Comparison of ENCODE assay signal across 17 cellular contexts in the genomic region with DNA sequence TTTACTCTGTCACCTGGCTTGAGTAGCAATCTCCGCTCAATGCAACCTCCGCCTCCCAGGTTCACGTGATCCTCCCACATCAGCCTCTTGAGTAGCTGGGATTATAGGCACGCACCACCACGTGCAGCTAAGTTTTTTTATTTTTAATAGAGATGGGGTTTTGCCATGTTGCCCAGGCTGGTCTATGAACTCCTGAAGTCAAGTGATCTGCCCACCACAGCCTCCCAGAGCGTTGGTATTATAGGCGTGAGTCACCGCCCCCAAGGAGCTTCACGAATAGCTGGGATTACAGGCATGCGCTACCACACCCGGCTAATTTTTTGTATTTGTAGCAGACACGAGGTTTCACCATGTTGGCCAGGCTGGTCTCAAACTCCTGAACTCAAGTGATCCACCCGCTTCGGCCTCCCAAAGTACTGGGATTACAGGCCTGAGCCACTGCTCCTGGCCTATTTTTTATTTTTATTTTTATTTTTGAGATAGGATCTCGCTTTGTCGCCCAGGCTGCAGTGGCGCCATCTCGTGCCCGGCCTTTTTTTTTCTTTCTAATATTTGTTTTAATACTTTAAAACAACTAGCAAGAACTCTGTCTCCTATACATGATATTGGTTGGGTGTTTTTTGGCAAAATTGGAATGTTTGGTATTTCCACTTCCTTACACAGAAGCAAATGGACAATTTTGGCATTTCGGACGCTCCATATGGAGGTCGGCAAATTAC. TPM values are rescaled to one million over a fixed set of nuclear protein-coding genes. Genes with fewer than 3 reads are reported as not detected.
DNase-seq lines count a peak whose midpoint lies in the region; ATAC-seq, FAIRE-seq and TF ChIP-seq lines count a peak whose summit lies in the region.
"Had no signal": no experiment of that assay in that cellular context is flagged by ENCODE, and none has a peak within 500 bp of the region (broad histone marks: within the 10 kb centered on the region; RNA-seq: fewer than 3 reads in every experiment).

No MANE protein-coding gene starts in this region.

- H3K36me3 ChIP-seq in GM23338 (ENCODE audit: insufficient read depth) (no peaks in the 10 kb centered on the region), aorta (ENCODE audit: control insufficient read depth in 1 of 2, insufficient read depth in 2 of 2, low read length in 1 of 2) (no peaks in the 10 kb centered on the region)
- H3K36me3 ChIP-seq: HAP-1, heart left ventricle had no signal

- 61% methylated on average over 22 of the region's 22 CpGs for WGBS in A549 (ENCODE audit: missing lambda C conversion rate)
- WGBS in aorta, 2 donors = 86% methylated on average over 22 of the region's 22 CpGs

- H3K36me3 Mint-ChIP-seq in GM23338 (ENCODE audit: low read depth) (peaks cover 11% of the 10 kb centered on the region), T-helper 17 cell (ENCODE audit: low read depth) (no peaks in the 10 kb centered on the region)
- H3K36me3 Mint-ChIP-seq: stimulated activated effector memory CD8-positive, alpha-beta T cell treated with anti-CD3 and anti-CD28 coated beads, Interleukin-12 subunit alpha, Interleukin-12 subunit beta, amount 100 ng/mL, for 72 hours had no signal

- FAIRE-seq in A549 (lab: Jason Lieb, UNC) = no peak
- FAIRE-seq: bronchial epithelial cell had no signal

- ATAC-seq in A549 (peak in 1 of 2 experiments; percentile 44; a peak in 3 of 6 replicates), GM23338 (no peak; the same call in 2 of the 3 replicates), T-helper 17 cell (no peak), GM21619 (IDR thresholded peaks at IDR 0.05; ENCODE audit: unreplicated experiment) (no peak), aorta (ENCODE audit: low FRiP score) (no peak)

- H3K4me1 Mint-ChIP-seq in GM23338 (peaks cover 24% of the 10 kb centered on the region), T-helper 17 cell (peaks cover 5% of the 10 kb centered on the region)

- intact Hi-C loops in aorta (cut with DNase I) = no loop called here

- DNase-seq in A549 (ENCODE audit: low read depth in 1 of 2, low spot score in 1 of 2) (peak in 1 of 2 experiments; percentile 62), GM23338 (ENCODE audit: low spot score) (peak; percentile 48), T-helper 17 cell (no peak), fibroblast of villous mesenchyme (ENCODE audit: low read depth) (peak; percentile 28), NCI-H1105 (lab: John Stamatoyannopoulos, UW) (no peak), NCI-H2081 (lab: John Stamatoyannopoulos, UW) (no peak), aorta (no peak)
- DNase-seq: activated CD4-positive, alpha-beta T cell treated with anti-CD3 and anti-CD28 coated beads for 4 hours; GF-D8; heart left ventricle had no signal

- peak overlapping the region; percentile 53 for H3K4me3 ChIP-seq in A549
- H3K4me3 ChIP-seq in GM23338 = peak overlapping the region; percentile 57
- H3K4me3 ChIP-seq in fibroblast of villous mesenchyme (ENCODE audit: low read depth, low read length) = no peak overlapping the region
- no peak overlapping the region for H3K4me3 ChIP-seq in aorta (ENCODE audit: low read length in 2 of 2)
- H3K4me3 ChIP-seq: HAP-1 had no signal

- H4K20me1 ChIP-seq in GM23338 (replicated peaks; ENCODE audit: insufficient read depth) = no peaks in the 10 kb centered on the region; the same call in 1 of the 2 replicates

- H3K79me2 ChIP-seq in GM23338 (replicated peaks; ENCODE audit: insufficient read depth) = no peaks in the 10 kb centered on the region

- no peak overlapping the region for H2AFZ ChIP-seq in GM23338

- peaks cover 2% of the 10 kb centered on the region; the same call in 1 of the 2 replicates for H3K9me2 ChIP-seq in GM23338 (ENCODE audit: insufficient read depth)

- H3K27me3 ChIP-seq in GM23338 (ENCODE audit: insufficient read depth) (no peaks in the 10 kb centered on the region), aorta (ENCODE audit: control insufficient read depth in 1 of 2, insufficient read depth in 2 of 2, low read length in 1 of 2) (no peaks in the 10 kb centered on the region)

- no peak for TF ChIP-seq EP300 in A549 (IDR thresholded peaks at IDR 0.05)

- peak overlapping the region; percentile 81 to 86 for H3K27ac ChIP-seq in A549
- peak overlapping the region; percentile 48; the same call in 1 of the 2 replicates for H3K27ac ChIP-seq in GM23338 (ENCODE audit: low read depth)
- no peak overlapping the region for H3K27ac ChIP-seq in aorta (ENCODE audit: low read depth in 1 of 2, low read length in 2 of 2)
- H3K27ac ChIP-seq: heart left ventricle had no signal

- H3K27me3 Mint-ChIP-seq in GM23338 (ENCODE audit: insufficient read depth, low read depth, poor library complexity) (peaks cover 11% of the 10 kb centered on the region), T-helper 17 cell (peaks cover 17% of the 10 kb centered on the region)

- no peak for TF ChIP-seq POLR2A in A549 (IDR thresholded peaks at IDR 0.05; ENCODE audit: low read length)

- no peak overlapping the region; the same call in 1 of the 2 replicates for H3K27ac Mint-ChIP-seq in GM23338
- H3K27ac Mint-ChIP-seq in T-helper 17 cell = no peak overlapping the region
- H3K27ac Mint-ChIP-seq: activated T-helper 2 cell treated with anti-CD3 and anti-CD28 coated beads, Interferon-gamma antibody, Interleukin-2, Interleukin-4, amounts not matched to agents 10 μg/mL and 5 μg/mL and 100 μg/mL, durations not matched to agents 14 hours and 24 hours and 36 hours had no signal

- H3K4me3 Mint-ChIP-seq in GM23338 (peak overlapping the region; percentile 82; the same call in 1 of the 3 replicates), T-helper 17 cell (peak overlapping the region; percentile 77)

- CTCF ChIA-PET in A549 (lab: Yijun Ruan, JAX) = interaction anchor here (1.0 to 2.2 kb wide), 4 partner anchors 9 to 15 kb away, joined by 3 to 10 read pairs (median 4); no protein-coding TSS in a partner anchor

- POLR2A ChIA-PET in A549 (lab: Yijun Ruan, JAX) = no interaction called here

- 0 out of 5 replicates have a peak, but pooled peaks of 1 of the 2 experiments have one; percentile 17 for TF ChIP-seq RAD21 in A549 (conservative IDR thresholded peaks at IDR 0.05 in 1 of 2, IDR thresholded peaks at IDR 0.05 in 1 of 2)

- TF ChIP-seq CTCF in A549 (IDR thresholded peaks at IDR 0.05) = peak; percentile 35; the same call in 1 of the 3 replicates
- TF ChIP-seq CTCF in GM23338 (conservative IDR thresholded peaks at IDR 0.05; ENCODE audit: low read depth in 2 of 2) = peak; percentile 54 to 60
- peak; percentile 10 for TF ChIP-seq CTCF in fibroblast of villous mesenchyme (IDR thresholded peaks at IDR 0.05; ENCODE audit: insufficient read depth, low read depth, low read length)

- no peaks in the 10 kb centered on the region for H3F3A ChIP-seq in GM23338 (replicated peaks; ENCODE audit: low read depth)

- H3K9me3 ChIP-seq in A549 (no peaks in the 10 kb centered on the region), T-helper 17 cell (ENCODE audit: control insufficient read depth, low read length, poor library complexity, severe bottlenecking) (no peaks in the 10 kb centered on the region), aorta (ENCODE audit: control insufficient read depth, low read length) (no peaks in the 10 kb centered on the region)
- H3K9me3 ChIP-seq: HAP-1 had no signal

- H3K4me2 ChIP-seq in A549 (peak overlapping the region; percentile 84), GM23338 (peak overlapping the region; percentile 75; the same call in 1 of the 2 replicates)

- H3K4me1 ChIP-seq in A549 = peaks cover 7% of the 10 kb centered on the region; the same call in 2 of the 3 replicates
- no peaks in the 10 kb centered on the region; the same call in 1 of the 2 replicates for H3K4me1 ChIP-seq in GM23338 (ENCODE audit: insufficient read depth)
- no peaks in the 10 kb centered on the region for H3K4me1 ChIP-seq in aorta (ENCODE audit: control insufficient read depth in 1 of 2, insufficient read depth in 2 of 2, low read length in 2 of 2)
- H3K4me1 ChIP-seq: HAP-1 had no signal

- peaks cover 17% of the 10 kb centered on the region for H3K9me3 Mint-ChIP-seq in GM23338

TF ChIP-seq in GM23338, 12 proteins besides CTCF, POLR2A, EP300 and RAD21:
- TF ChIP-seq EZH2 (IDR thresholded peaks at IDR 0.05; ENCODE audit: low read depth, unreplicated experiment) = no peak

RNA-seq across cellular contexts. Expression of a gene that starts 1.1 kb away (rescaled TPM):
- polyA plus RNA-seq in A549 (2011; rRNA removed) (2.3 and 2.9 TPM in 2 replicates), A549 (2017; fragmentation: RNase III; extraction: RNeasy Plus Mini Kit Qiagen cat#74134 plus additional on column Dnase treatment) (4.2 to 5.0 TPM (median 4.2 TPM) in 3 replicates), GM23338 (2016; fragmentation: Nextera tagmentation; extraction: Ambion mirVana) (9.8 and 10.3 TPM in 2 replicates), aorta (not detected)
- polyA plus RNA-seq in A549 (2012; cell fraction: cytosol; rRNA removed) = 0.61 and 0.82 TPM in 2 replicates
- polyA plus RNA-seq in A549 (2012; cell fraction: nucleus; rRNA removed) = 0.14 and 0.34 TPM in 2 replicates
- 0.99 and 1.0 TPM in 2 replicates for polyA minus RNA-seq in A549 (2011; rRNA and poly(A)+ RNA removed)
- 4.7 and 6.7 TPM in 2 replicates for total RNA-seq in GM23338 (2014; rRNA removed; shearing (Covaris generic))
- total RNA-seq in T-helper 17 cell (1 to 10 TPM; 1.0 to 1.5 TPM), fibroblast of villous mesenchyme (under 0.01 TPM in 1 of 2 replicates, not detected in the other), aorta (not detected)
- total RNA-seq: activated T-helper 2 cell treated with anti-CD3 and anti-CD28 coated beads, Interferon-gamma antibody, Interleukin-2, Interleukin-4, amounts not matched to agents 10 μg/mL and 5 μg/mL and 100 μg/mL, durations not matched to agents 14 hours and 24 hours and 36 hours; heart left ventricle; pulmonary artery endothelial cell; ureter had no signal
- polyA plus RNA-seq: heart left ventricle had no signal

RNA-seq across cellular contexts. Expression of a gene that starts 48.2 kb away (rescaled TPM):
- 28.2 and 34.9 TPM in 2 replicates for polyA plus RNA-seq in A549 (2011; rRNA removed)
- 7.3 TPM in 2 replicates for polyA plus RNA-seq in A549 (2012; cell fraction: cytosol; rRNA removed)
- 8.8 and 10.7 TPM in 2 replicates for polyA plus RNA-seq in A549 (2012; cell fraction: nucleus; rRNA removed)
- 23.5 to 26.3 TPM (median 24.1 TPM) in 3 replicates for polyA plus RNA-seq in A549 (2017; fragmentation: RNase III; extraction: RNeasy Plus Mini Kit Qiagen cat#74134 plus additional on column Dnase treatment)
- polyA minus RNA-seq in A549 (2011; rRNA and poly(A)+ RNA removed) = 15.7 and 18.9 TPM in 2 replicates
- total RNA-seq in GM23338 (2014; rRNA removed; shearing (Covaris generic)) = 31.2 and 31.4 TPM in 2 replicates
- polyA plus RNA-seq in GM23338 (2016; fragmentation: Nextera tagmentation; extraction: Ambion mirVana) = 14.8 and 18.5 TPM in 2 replicates
- 10 to 100 TPM; 29.2 to 37.1 TPM for total RNA-seq in T-helper 17 cell
- total RNA-seq in fibroblast of villous mesenchyme = 13.9 and 22.5 TPM in 2 replicates
- 10 to 100 TPM; 16.6 to 17.7 TPM for total RNA-seq in aorta
- 10 to 100 TPM in 1 of 2 donors, 1 to 10 TPM in 1; 5.5 to 14.0 TPM for polyA plus RNA-seq in aorta

RNA-seq across cellular contexts. Expression of a gene that starts 58.1 kb away (rescaled TPM):
- polyA plus RNA-seq in A549 (2011; rRNA removed) = 39.5 and 47.9 TPM in 2 replicates
- polyA plus RNA-seq in A549 (2012; cell fraction: cytosol; rRNA removed) = 15.1 and 17.0 TPM in 2 replicates
- polyA plus RNA-seq in A549 (2012; cell fraction: nucleus; rRNA removed) = 15.3 and 18.4 TPM in 2 replicates
- polyA plus RNA-seq in A549 (2017; fragmentation: RNase III; extraction: RNeasy Plus Mini Kit Qiagen cat#74134 plus additional on column Dnase treatment) = 33.1 to 36.1 TPM (median 34.4 TPM) in 3 replicates
- polyA minus RNA-seq in A549 (2011; rRNA and poly(A)+ RNA removed) = 8.4 and 9.7 TPM in 2 replicates
- 54.3 and 62.2 TPM in 2 replicates for total RNA-seq in GM23338 (2014; rRNA removed; shearing (Covaris generic))
- polyA plus RNA-seq in GM23338 (2016; fragmentation: Nextera tagmentation; extraction: Ambion mirVana) = 25.9 and 34.8 TPM in 2 replicates
- total RNA-seq in T-helper 17 cell = 1 to 10 TPM; 6.0 to 6.6 TPM
- 13.2 and 16.8 TPM in 2 replicates for total RNA-seq in fibroblast of villous mesenchyme
- total RNA-seq in aorta = 10 to 100 TPM; 11.1 to 11.6 TPM
- 1 to 10 TPM in 1 of 2 donors, under 1 TPM in 1; 0.38 to 2.8 TPM for polyA plus RNA-seq in aorta

Comparison
In these comparisons a context has a peak if more than half of its experiments do, and no peak if none do; other contexts are left out.
1. DNase-seq: peak in GM23338 (single experiment) and fibroblast of villous mesenchyme (single experiment); none in T-helper 17 cell (0 of 3), NCI-H1105 (single experiment), NCI-H2081 (0 of 2) and aorta (0 of 2).
2. H3K27ac ChIP-seq: peak in A549 (2 of 2) and GM23338 (single experiment); none in aorta (0 of 2).
3. H3K4me3 ChIP-seq: peak in A549 (single experiment) and GM23338 (single experiment); none in fibroblast of villous mesenchyme (single experiment) and aorta (0 of 2).
4. Peak in every context shown above with its lines, with median percentiles within 50 percentile points of each other: CTCF ChIP-seq.